8 cellular contexts compared by ENCODE assay signal in the genomic region with DNA sequence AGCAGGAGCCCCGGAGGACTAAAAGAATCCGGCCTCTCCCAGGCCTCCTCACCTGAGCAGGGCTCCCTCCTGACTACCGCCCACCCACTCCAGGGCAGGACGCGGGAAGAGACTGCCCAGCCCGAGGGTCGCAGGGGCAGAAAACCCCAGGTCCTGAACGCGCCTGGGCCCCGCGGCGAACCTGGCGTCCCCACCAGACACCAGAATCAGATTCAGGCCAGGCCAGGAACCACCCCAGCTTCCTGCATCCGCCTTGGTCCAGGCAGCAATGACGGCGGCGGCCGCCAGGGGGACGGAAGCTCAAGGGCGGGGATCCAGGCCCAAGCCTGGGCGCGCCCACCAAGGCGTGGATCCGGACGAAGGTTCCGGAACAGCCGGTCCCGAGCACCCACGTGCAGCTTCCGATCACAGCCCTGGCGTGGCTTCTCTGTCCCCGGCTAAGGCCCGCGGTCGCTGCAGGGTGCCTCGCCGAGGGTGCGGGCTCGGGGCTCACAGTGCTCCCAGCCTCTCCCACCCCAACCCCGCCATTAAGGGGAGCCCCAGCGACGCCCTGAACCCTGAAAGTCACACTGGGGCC.
A peak's percentile ranks its signal among the peaks of the same experiment; 100 is the strongest.
DNase-seq lines count a peak whose midpoint lies in the region; ATAC-seq and TF ChIP-seq lines count a peak whose summit lies in the region.

No MANE protein-coding gene starts in this region.

- peak; percentile 66 for TF ChIP-seq CTCF in GM12865 (IDR thresholded peaks at IDR 0.05; ENCODE audit: insufficient read depth, low read depth, low read length, missing control alignments)
- TF ChIP-seq CTCF in cardiac fibroblast (IDR thresholded peaks at IDR 0.05; ENCODE audit: low read depth, low read length), result peak; percentile 84

- ATAC-seq in HG03066 (IDR thresholded peaks at IDR 0.05; ENCODE audit: low read depth, unreplicated experiment), result peak; percentile 62
- no peak for ATAC-seq in GM18909 (IDR thresholded peaks at IDR 0.05; ENCODE audit: poor library complexity, unreplicated experiment)

- H3K4me3 ChIP-seq in GM12865 (ENCODE audit: low read depth, low read length) (peak overlapping the region; percentile 40), cardiac fibroblast (replicated peaks in 1 of 2; ENCODE audit: low read depth in 2 of 2, low read length in 2 of 2) (peak overlapping the region in 1 of 2 donors; percentile 15)

- peak; percentile 89 for DNase-seq in GM12865 (ENCODE audit: low read depth)
- peak; percentile 79 for DNase-seq in activated CD4-positive, CD25-positive, alpha-beta regulatory T cell treated with anti-CD3 and anti-CD28 coated beads, Interleukin-2, amount 50 U/mL, for 16 hours (ENCODE audit: low read depth, low spot score)
- DNase-seq in cardiac fibroblast (ENCODE audit: low read depth in 2 of 2), result peak; percentile 83 to 87
- peak; percentile 84 for DNase-seq in islet precursor cell
- DNase-seq in stimulated activated CD4-positive, alpha-beta T cell treated with anti-CD3 and anti-CD28 coated beads, Interleukin-12 subunit alpha, Interleukin-12 subunit beta, amount 100 ng/mL, for 48 hours (ENCODE audit: low read depth in 2 of 3, low spot score in 1 of 3), result peak; percentile 79 to 95 (median 79)
- no peak for DNase-seq in SIG-M5 treated with dmso at 0.1 percent for 504 hours (lab: John Stamatoyannopoulos, UW; ENCODE audit: unreplicated experiment)
